1 cellular context compared by ENCODE assay signal in genomic region chr3:108970561-108970960, GRCh38.
TF ChIP-seq lines count a peak whose summit lies in the region.

No MANE protein-coding gene starts in this region.

TF ChIP-seq in GM23338, 12 proteins besides CTCF, POLR2A, EP300 and RAD21 (continued from another document):
- TF ChIP-seq REST (IDR thresholded peaks at IDR 0.05; ENCODE audit: unreplicated experiment) (no peak), CREB1 (CRISPR knock-in tag; IDR thresholded peaks at IDR 0.05; ENCODE audit: low read depth) (no peak), STAT1 (IDR thresholded peaks at IDR 0.05; ENCODE audit: unreplicated experiment) (no peak)
